16 cellular contexts compared by ENCODE assay signal in the genomic region with DNA sequence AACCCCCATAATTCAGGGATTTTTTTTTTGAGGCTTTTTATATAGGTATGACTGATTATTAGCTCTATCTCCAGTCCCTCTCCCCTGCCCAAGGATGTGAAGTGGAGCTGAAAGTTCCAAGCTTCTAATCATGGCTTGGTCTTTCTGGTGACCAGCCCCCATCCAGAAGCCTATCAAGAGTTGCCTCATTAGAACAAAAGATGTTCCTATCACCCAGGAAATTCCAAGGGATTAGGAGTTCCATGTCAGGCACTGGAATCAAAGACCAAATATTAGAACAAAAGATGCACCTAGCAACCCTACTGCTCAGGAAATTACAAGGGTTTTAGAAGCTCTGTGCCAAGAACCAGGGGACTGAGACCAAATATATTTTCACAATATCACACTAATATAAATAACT. TPM values are rescaled to one million over a fixed set of nuclear protein-coding genes. Genes with fewer than 3 reads are reported as not detected.
DNase-seq lines count a peak whose midpoint lies in the region; TF ChIP-seq lines count a peak whose summit lies in the region.
"Had no signal": no experiment of that assay in that cellular context is flagged by ENCODE, and none has a peak within 500 bp of the region (broad histone marks: within the 10 kb centered on the region; RNA-seq: fewer than 3 reads in every experiment).

No MANE protein-coding gene starts in this region.

- H3K79me1 ChIP-seq in mesendoderm (ENCODE audit: low read length), result peaks cover 2% of the 10 kb centered on the region

- TF ChIP-seq CTCF in Caco-2 (IDR thresholded peaks at IDR 0.05; ENCODE audit: insufficient read depth in 1 of 2, low read depth in 1 of 2, low read length in 1 of 2, severe bottlenecking in 1 of 2, unreplicated experiment in 1 of 2) (no peak), progenitor cell of endocrine pancreas (IDR thresholded peaks at IDR 0.05; ENCODE audit: unreplicated experiment) (no peak)

- no peaks in the 10 kb centered on the region for H3K27me3 Mint-ChIP-seq in Caco-2 (ENCODE audit: insufficient read depth, unreplicated experiment)
- no peaks in the 10 kb centered on the region for H3K27me3 Mint-ChIP-seq in progenitor cell of endocrine pancreas
- H3K27me3 Mint-ChIP-seq in activated T-helper 1 cell treated with anti-CD3 and anti-CD28 coated beads, Interleukin-12 subunit alpha, Interleukin-12 subunit beta, Interleukin-2, Interleukin-4 antibody, amounts not matched to agents 30 ng/mL and 10 ng/mL and 1 ng/mL, durations not matched to agents 14 hours and 24 hours and 36 hours (ENCODE audit: insufficient read depth), result peaks cover 15% of the 10 kb centered on the region

- CTCF ChIA-PET in Caco-2 (lab: Charles Lee), result interaction anchor here (0.7 kb wide), 1 partner anchor 33 kb away, joined by 3 read pairs; no protein-coding TSS in a partner anchor

- no peak overlapping the region for H3K23ac ChIP-seq in mesendoderm (ENCODE audit: low read length)

- no peak overlapping the region for H3K18ac ChIP-seq in mesendoderm (ENCODE audit: low read length)

- H3K36me3 Mint-ChIP-seq in Caco-2 (ENCODE audit: insufficient read depth, unreplicated experiment) (peaks cover 8% of the 10 kb centered on the region), progenitor cell of endocrine pancreas (ENCODE audit: insufficient read depth) (peaks cover 40% of the 10 kb centered on the region)
- H3K36me3 Mint-ChIP-seq in activated T-helper 1 cell treated with anti-CD3 and anti-CD28 coated beads, Interleukin-12 subunit alpha, Interleukin-12 subunit beta, Interleukin-2, Interleukin-4 antibody, amounts not matched to agents 30 ng/mL and 10 ng/mL and 1 ng/mL, durations not matched to agents 14 hours and 24 hours and 36 hours (ENCODE audit: low read depth), result no peaks in the 10 kb centered on the region
- H3K36me3 Mint-ChIP-seq: CD4-positive, CD25-positive, alpha-beta regulatory T cell had no signal

- H3K4me2 ChIP-seq in mesendoderm (ENCODE audit: low read length), result no peak overlapping the region
- H3K4me2 ChIP-seq: BLaER1 treated with 17β-estradiol and CSF1 and Interleukin-3, amounts not matched to agents 10 nM and 100 nM had no signal

- no peak overlapping the region for H4K8ac ChIP-seq in mesendoderm (ENCODE audit: low read depth, low read length)

- H3K4me1 ChIP-seq in Caco-2, result peaks cover 20% of the 10 kb centered on the region
- no peaks in the 10 kb centered on the region for H3K4me1 ChIP-seq in NT2/D1 (ENCODE audit: insufficient read depth, insufficient read length)
- peaks cover 2% of the 10 kb centered on the region for H3K4me1 ChIP-seq in mesendoderm (ENCODE audit: control insufficient read depth, low read depth, low read length)

- H3K9me3 ChIP-seq in Caco-2 (0 out of 2 replicates have a peak, but pooled peaks cover 6% of the 10 kb centered on the region), NT2/D1 (ENCODE audit: insufficient read depth, low read length) (peaks cover 3% of the 10 kb centered on the region; the same call in 1 of the 2 replicates)

- no peak overlapping the region for H2BK5ac ChIP-seq in mesendoderm (ENCODE audit: low read length)

- BruUV-seq in Caco-2 (replicated peaks; lab: Mats Ljungman, UMichigan), result no TSS peak

- no peak overlapping the region for H4K5ac ChIP-seq in mesendoderm (ENCODE audit: low read length)

- H3K27me3 ChIP-seq in Caco-2 (replicated peaks; ENCODE audit: control insufficient read depth, insufficient read depth, low read length) (no peaks in the 10 kb centered on the region), NT2/D1 (ENCODE audit: insufficient read depth, insufficient read length) (no peaks in the 10 kb centered on the region), mesendoderm (ENCODE audit: insufficient read depth, low read length, poor library complexity) (no peaks in the 10 kb centered on the region)
- H3K27me3 ChIP-seq: BLaER1 treated with 17β-estradiol and CSF1 and Interleukin-3, amounts not matched to agents 10 nM and 100 nM had no signal

- peak overlapping the region; percentile 66 for H3K27ac ChIP-seq in mesendoderm (ENCODE audit: low read depth, low read length)
- H3K27ac ChIP-seq: BLaER1 treated with 17β-estradiol and CSF1 and Interleukin-3, amounts not matched to agents 10 nM and 100 nM; GM23248 had no signal

- H3K4me3 ChIP-seq in Caco-2 (ENCODE audit: low read depth, low read length), result no peak overlapping the region
- no peak overlapping the region for H3K4me3 ChIP-seq in NT2/D1 (ENCODE audit: insufficient read length, low read depth)
- H3K4me3 ChIP-seq in mesendoderm (ENCODE audit: low read length), result no peak overlapping the region
- H3K4me3 ChIP-seq: BLaER1 treated with 17β-estradiol and CSF1 and Interleukin-3, amounts not matched to agents 10 nM and 100 nM; GM12878; GM23248 had no signal

- DNase-seq in Caco-2 (peak in 1 of 2 experiments; percentile 34), NT2/D1 (ENCODE audit: low read depth, low spot score) (peak; percentile 25), mesendoderm (peak; percentile 64), progenitor cell of endocrine pancreas (ENCODE audit: low spot score, unreplicated experiment) (no peak), HCEC 1CT (no peak), hippocampal formation (lab: John Stamatoyannopoulos, UW) (no peak)
- no peak for DNase-seq in activated T-helper 1 cell treated with anti-CD3 and anti-CD28 coated beads, Interleukin-12 subunit alpha, Interleukin-12 subunit beta, Interleukin-2, Interleukin-4 antibody, amounts not matched to agents 30 ng/mL and 10 ng/mL and 1 ng/mL, durations not matched to agents 14 hours and 24 hours and 36 hours (ENCODE audit: low spot score)
- DNase-seq: 8988T; ACHN; Calu3; CD4-positive, CD25-positive, alpha-beta regulatory T cell; DMS79; GM23248; H7 had no signal

- no peak overlapping the region for H3K4ac ChIP-seq in mesendoderm (ENCODE audit: low read depth, low read length)

- H3K79me2 ChIP-seq in mesendoderm (ENCODE audit: control insufficient read depth, insufficient read depth, low read length), result peaks cover 70% of the 10 kb centered on the region

- peak overlapping the region; percentile 90 for H2BK120ac ChIP-seq in mesendoderm (ENCODE audit: low read depth, low read length)

- POLR2A ChIA-PET in Caco-2 (lab: Charles Lee), result no interaction called here

- no peak overlapping the region for H3K9ac ChIP-seq in NT2/D1 (ENCODE audit: insufficient read length, low read depth)
- no peak overlapping the region for H3K9ac ChIP-seq in mesendoderm (ENCODE audit: low read length)
- H3K9ac ChIP-seq: BLaER1 treated with 17β-estradiol and CSF1 and Interleukin-3, amounts not matched to agents 10 nM and 100 nM; GM23248 had no signal

- no peak overlapping the region for H2BK15ac ChIP-seq in mesendoderm (replicated peaks; ENCODE audit: low read depth)

- H3K4me1 Mint-ChIP-seq in Caco-2 (ENCODE audit: low read depth, unreplicated experiment) (peaks cover 29% of the 10 kb centered on the region), progenitor cell of endocrine pancreas (ENCODE audit: low read depth) (peaks cover 47% of the 10 kb centered on the region)
- H3K4me1 Mint-ChIP-seq in activated T-helper 1 cell treated with anti-CD3 and anti-CD28 coated beads, Interleukin-12 subunit alpha, Interleukin-12 subunit beta, Interleukin-2, Interleukin-4 antibody, amounts not matched to agents 30 ng/mL and 10 ng/mL and 1 ng/mL, durations not matched to agents 14 hours and 24 hours and 36 hours (ENCODE audit: low read depth), result no peaks in the 10 kb centered on the region

- H3K27ac Mint-ChIP-seq in Caco-2 (ENCODE audit: unreplicated experiment), result peak overlapping the region; percentile 56
- H3K27ac Mint-ChIP-seq in progenitor cell of endocrine pancreas, result peak overlapping the region; percentile 68
- no peak overlapping the region for H3K27ac Mint-ChIP-seq in activated T-helper 1 cell treated with anti-CD3 and anti-CD28 coated beads, Interleukin-12 subunit alpha, Interleukin-12 subunit beta, Interleukin-2, Interleukin-4 antibody, amounts not matched to agents 30 ng/mL and 10 ng/mL and 1 ng/mL, durations not matched to agents 14 hours and 24 hours and 36 hours
- H3K27ac Mint-ChIP-seq: CD4-positive, CD25-positive, alpha-beta regulatory T cell had no signal

- no peak overlapping the region for H3K56ac ChIP-seq in mesendoderm (ENCODE audit: low read length)

- no peak overlapping the region for H2AK5ac ChIP-seq in mesendoderm (ENCODE audit: low read length)

- intact Hi-C loops in Caco-2 (cut with micrococcal nuclease; ENCODE audit: unreplicated experiment), result no loop called here
- intact Hi-C loops in activated T-helper 1 cell treated with anti-CD3 and anti-CD28 coated beads, Interleukin-12 subunit alpha, Interleukin-12 subunit beta, Interleukin-2, Interleukin-4 antibody, amounts not matched to agents 30 ng/mL and 10 ng/mL and 1 ng/mL, durations not matched to agents 14 hours and 24 hours and 36 hours (cut with micrococcal nuclease), result no loop called here

- no peaks in the 10 kb centered on the region for H3K36me3 ChIP-seq in Caco-2 (ENCODE audit: control insufficient read depth, insufficient read depth, low read length)
- no peaks in the 10 kb centered on the region for H3K36me3 ChIP-seq in NT2/D1 (ENCODE audit: insufficient read depth, insufficient read length, low read length)
- H3K36me3 ChIP-seq in mesendoderm (ENCODE audit: control insufficient read depth, insufficient read depth, low read length), result no peaks in the 10 kb centered on the region

- H3K9me3 Mint-ChIP-seq in Caco-2 (ENCODE audit: unreplicated experiment) (no peaks in the 10 kb centered on the region), progenitor cell of endocrine pancreas (ENCODE audit: low read depth) (peaks cover 26% of the 10 kb centered on the region)
- H3K9me3 Mint-ChIP-seq in activated T-helper 1 cell treated with anti-CD3 and anti-CD28 coated beads, Interleukin-12 subunit alpha, Interleukin-12 subunit beta, Interleukin-2, Interleukin-4 antibody, amounts not matched to agents 30 ng/mL and 10 ng/mL and 1 ng/mL, durations not matched to agents 14 hours and 24 hours and 36 hours, result no peaks in the 10 kb centered on the region
- H3K9me3 Mint-ChIP-seq: CD4-positive, CD25-positive, alpha-beta regulatory T cell had no signal

- peak overlapping the region; percentile 18 for H3K4me3 Mint-ChIP-seq in Caco-2 (ENCODE audit: unreplicated experiment)
- no peak overlapping the region for H3K4me3 Mint-ChIP-seq in progenitor cell of endocrine pancreas (ENCODE audit: low read depth)
- H3K4me3 Mint-ChIP-seq in activated T-helper 1 cell treated with anti-CD3 and anti-CD28 coated beads, Interleukin-12 subunit alpha, Interleukin-12 subunit beta, Interleukin-2, Interleukin-4 antibody, amounts not matched to agents 30 ng/mL and 10 ng/mL and 1 ng/mL, durations not matched to agents 14 hours and 24 hours and 36 hours, result no peak overlapping the region
- H3K4me3 Mint-ChIP-seq: CD4-positive, CD25-positive, alpha-beta regulatory T cell had no signal

RNA-seq across cellular contexts. Expression of gene LRP6, which starts 29.9 kb away (rescaled TPM):
- total RNA-seq in Caco-2 (2022) (72.7 and 78.4 TPM in 2 replicates), progenitor cell of endocrine pancreas (158 and 163 TPM in 2 replicates)
- polyA plus RNA-seq in mesendoderm (2013, experiment 1 of 2), result 18.2 TPM
- polyA plus RNA-seq in mesendoderm (2013, experiment 2 of 2), result 17.9 TPM
- total RNA-seq in activated T-helper 1 cell treated with anti-CD3 and anti-CD28 coated beads, Interleukin-12 subunit alpha, Interleukin-12 subunit beta, Interleukin-2, Interleukin-4 antibody, amounts not matched to agents 30 ng/mL and 10 ng/mL and 1 ng/mL, durations not matched to agents 14 hours and 24 hours and 36 hours, result 5.5 and 5.6 TPM in 2 replicates

Comparison
In these comparisons a context has a peak if more than half of its experiments do, and no peak if none do; other contexts are left out.
1. DNase-seq: peak in NT2/D1 (single experiment) and mesendoderm (single experiment); none in progenitor cell of endocrine pancreas (single experiment), HCEC 1CT (single experiment), activated T-helper 1 cell treated with anti-CD3 and anti-CD28 coated beads, Interleukin-12 subunit alpha, Interleukin-12 subunit beta, Interleukin-2, Interleukin-4 antibody, amounts not matched to agents 30 ng/mL and 10 ng/mL and 1 ng/mL, durations not matched to agents 14 hours and 24 hours and 36 hours (single experiment) and hippocampal formation (0 of 2).
2. RNA of gene LRP6, which starts 29.9 kb away (total RNA-seq): 158 to 163 TPM in progenitor cell of endocrine pancreas and 72.7 to 78.4 TPM in Caco-2; 5.5 to 5.6 TPM in activated T-helper 1 cell treated with anti-CD3 and anti-CD28 coated beads, Interleukin-12 subunit alpha, Interleukin-12 subunit beta, Interleukin-2, Interleukin-4 antibody, amounts not matched to agents 30 ng/mL and 10 ng/mL and 1 ng/mL, durations not matched to agents 14 hours and 24 hours and 36 hours; every median in the first group is over 10 times any median in the second.